ENCODE assay signal across 1 cellular context in genomic region chr7:2000153-2000687, GRCh38.
TF ChIP-seq lines count a peak whose summit lies in the region.

No MANE protein-coding gene starts in this region.

TF ChIP-seq in WTC11, 78 proteins besides CTCF, POLR2A, EP300 and RAD21 (continued from another document):
- TF ChIP-seq CREM (CRISPR knock-in tag; IDR thresholded peaks at IDR 0.05) (no peak), TP53 (CRISPR knock-in tag; IDR thresholded peaks at IDR 0.05) (no peak), ELF4 (CRISPR knock-in tag; IDR thresholded peaks at IDR 0.05; ENCODE audit: low read depth) (no peak), ZNF671 (CRISPR knock-in tag; IDR thresholded peaks at IDR 0.05) (no peak), ZNF138 (CRISPR knock-in tag; conservative IDR thresholded peaks at IDR 0.05) (no peak), ZNF416 (CRISPR knock-in tag; IDR thresholded peaks at IDR 0.05) (no peak), FOXJ3 (CRISPR knock-in tag; IDR thresholded peaks at IDR 0.05; ENCODE audit: borderline replicate concordance) (no peak), NFATC4 (CRISPR knock-in tag; IDR thresholded peaks at IDR 0.05) (no peak)
- TF ChIP-seq, protein P1, sequence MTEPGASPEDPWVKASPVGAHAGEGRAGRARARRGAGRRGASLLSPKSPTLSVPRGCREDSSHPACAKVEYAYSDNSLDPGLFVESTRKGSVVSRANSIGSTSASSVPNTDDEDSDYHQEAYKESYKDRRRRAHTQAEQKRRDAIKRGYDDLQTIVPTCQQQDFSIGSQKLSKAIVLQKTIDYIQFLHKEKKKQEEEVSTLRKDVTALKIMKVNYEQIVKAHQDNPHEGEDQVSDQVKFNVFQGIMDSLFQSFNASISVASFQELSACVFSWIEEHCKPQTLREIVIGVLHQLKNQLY (CRISPR knock-in tag; IDR thresholded peaks at IDR 0.05), result no peak
- TF ChIP-seq, protein P2, sequence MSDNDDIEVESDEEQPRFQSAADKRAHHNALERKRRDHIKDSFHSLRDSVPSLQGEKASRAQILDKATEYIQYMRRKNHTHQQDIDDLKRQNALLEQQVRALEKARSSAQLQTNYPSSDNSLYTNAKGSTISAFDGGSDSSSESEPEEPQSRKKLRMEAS (CRISPR knock-in tag; IDR thresholded peaks at IDR 0.05), result no peak
